Comparison of ENCODE assay signal across 13 cellular contexts in the genomic region with DNA sequence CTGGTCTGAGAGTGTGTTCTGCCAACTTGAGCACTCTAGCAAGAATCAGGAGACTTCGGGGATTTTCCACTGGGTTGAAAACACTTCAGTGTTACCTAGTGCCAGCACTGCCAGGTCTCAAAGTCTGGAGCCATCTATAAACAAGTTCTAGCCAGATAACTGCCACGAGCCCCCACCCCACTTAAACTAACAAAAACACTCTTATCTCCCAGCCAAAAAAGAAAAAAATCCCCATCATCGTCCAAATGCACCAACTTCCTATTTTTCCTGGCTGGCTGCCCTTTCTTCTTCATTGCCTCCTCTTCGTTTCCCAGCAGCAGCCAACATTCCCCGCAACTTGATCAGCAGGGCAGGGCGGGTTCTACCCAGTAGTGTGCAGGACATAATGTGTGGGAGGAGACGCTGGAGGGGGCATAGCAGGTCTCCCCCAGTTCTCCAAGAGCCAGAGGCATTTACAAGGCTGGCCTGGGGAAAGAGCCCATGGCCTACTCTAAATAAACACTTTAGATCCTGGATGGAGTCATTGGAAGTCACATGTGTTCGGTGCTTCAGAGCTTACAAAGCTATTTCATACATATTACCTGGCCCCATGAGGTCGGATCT. TPM values are rescaled to one million over a fixed set of nuclear protein-coding genes. Genes with fewer than 3 reads are reported as not detected.
A peak's percentile ranks its signal among the peaks of the same experiment; 100 is the strongest.
DNase-seq lines count a peak whose midpoint lies in the region; ATAC-seq and TF ChIP-seq lines count a peak whose summit lies in the region.
"Had no signal": no experiment of that assay in that cellular context is flagged by ENCODE, and none has a peak within 500 bp of the region (broad histone marks: within the 10 kb centered on the region; RNA-seq: fewer than 3 reads in every experiment).

No MANE protein-coding gene starts in this region.

- H3K4me1 Mint-ChIP-seq in stimulated activated naive CD8-positive, alpha-beta T cell treated with anti-CD3 and anti-CD28 coated beads, Interleukin-15, amount 100 ng/mL, for 72 hours = no peaks in the 10 kb centered on the region
- H3K4me1 Mint-ChIP-seq: activated B cell treated with CpG ODN at 0.5 μM for 24 hours; CD4-positive, CD25-positive, alpha-beta regulatory T cell; central memory CD8-positive, alpha-beta T cell had no signal

- H3K9me3 ChIP-seq in RWPE2 (ENCODE audit: severe bottlenecking) = no peaks in the 10 kb centered on the region

- ATAC-seq in RWPE2 (ENCODE audit: low read depth) (peak; percentile 64), HG03342 (IDR thresholded peaks at IDR 0.05; ENCODE audit: unreplicated experiment) (no peak)
- ATAC-seq in stimulated activated naive CD8-positive, alpha-beta T cell treated with anti-CD3 and anti-CD28 coated beads, Interleukin-15, amount 100 ng/mL, for 72 hours = no peak

- TF ChIP-seq CTCF in HFF-Myc (IDR thresholded peaks at IDR 0.05; ENCODE audit: low read depth, low read length, missing control alignments) (no peak), RWPE2 (IDR thresholded peaks at IDR 0.05; ENCODE audit: poor library complexity, severe bottlenecking) (no peak)

- H3K27me3 ChIP-seq in RWPE2 (ENCODE audit: insufficient read depth, poor library complexity, severe bottlenecking) = no peaks in the 10 kb centered on the region

- H3K27ac Mint-ChIP-seq in stimulated activated naive CD8-positive, alpha-beta T cell treated with anti-CD3 and anti-CD28 coated beads, Interleukin-15, amount 100 ng/mL, for 72 hours = no peak overlapping the region
- H3K27ac Mint-ChIP-seq: activated B cell treated with CpG ODN at 0.5 μM for 24 hours; CD4-positive, CD25-positive, alpha-beta regulatory T cell had no signal

- H3K4me3 Mint-ChIP-seq in stimulated activated naive CD8-positive, alpha-beta T cell treated with anti-CD3 and anti-CD28 coated beads, Interleukin-15, amount 100 ng/mL, for 72 hours = no peak overlapping the region
- H3K4me3 Mint-ChIP-seq: activated B cell treated with CpG ODN at 0.5 μM for 24 hours; CD4-positive, CD25-positive, alpha-beta regulatory T cell; central memory CD8-positive, alpha-beta T cell had no signal

- no peaks in the 10 kb centered on the region for H3K36me3 ChIP-seq in RWPE2 (ENCODE audit: low read depth)

- H3K27me3 Mint-ChIP-seq in stimulated activated naive CD8-positive, alpha-beta T cell treated with anti-CD3 and anti-CD28 coated beads, Interleukin-15, amount 100 ng/mL, for 72 hours = peaks cover 33% of the 10 kb centered on the region

- no peak overlapping the region for H3K4me3 ChIP-seq in HFF-Myc (replicated peaks; ENCODE audit: low read depth, low read length)
- H3K4me3 ChIP-seq in RWPE2 (ENCODE audit: severe bottlenecking) = no peak overlapping the region

- H3K4me1 ChIP-seq in RWPE2 (ENCODE audit: insufficient read depth, poor library complexity, severe bottlenecking) = peaks cover 23% of the 10 kb centered on the region

- DNase-seq in HFF-Myc (ENCODE audit: extremely low read depth, low read depth) = peak; percentile 27
- DNase-seq in RWPE2 (ENCODE audit: low spot score) = no peak
- DNase-seq in fibroblast of the conjunctiva (ENCODE audit: low read depth) = peak; percentile 23
- peak; percentile 88 for DNase-seq in renal cortical epithelial cell (ENCODE audit: low read depth)
- DNase-seq in AML-193 (lab: John Stamatoyannopoulos, UW) = no peak
- no peak for DNase-seq in activated CD4-positive, alpha-beta T cell treated with anti-CD3 and anti-CD28 coated beads, Interleukin-2, amount 50 U/mL, for 48 hours
- DNase-seq in stimulated activated naive CD8-positive, alpha-beta T cell treated with anti-CD3 and anti-CD28 coated beads, Interleukin-15, amount 100 ng/mL, for 72 hours = no peak
- DNase-seq: activated B cell treated with CpG ODN at 0.5 μM for 24 hours; CD4-positive, CD25-positive, alpha-beta regulatory T cell; NCI-H2171 treated with DMSO at 0.1 percent for 48 hours; SHP77 had no signal

- H3K9me3 Mint-ChIP-seq in stimulated activated naive CD8-positive, alpha-beta T cell treated with anti-CD3 and anti-CD28 coated beads, Interleukin-15, amount 100 ng/mL, for 72 hours = peaks cover 0 to 5% of the 10 kb centered on the region in 2 donors
- H3K9me3 Mint-ChIP-seq: activated B cell treated with CpG ODN at 0.5 μM for 24 hours; central memory CD8-positive, alpha-beta T cell had no signal

- H3K27ac ChIP-seq in RWPE2 (ENCODE audit: poor library complexity, severe bottlenecking) = peak overlapping the region; percentile 16

RNA-seq across cellular contexts. Expression of a gene that starts 29.5 kb away (rescaled TPM):
- 0.17 and 0.70 TPM in 2 replicates for total RNA-seq in renal cortical epithelial cell
- total RNA-seq: activated B cell treated with CpG ODN at 0.5 μM for 24 hours had no signal

Comparison
In these comparisons a context has a peak if more than half of its experiments do, and no peak if none do; other contexts are left out.
1. DNase-seq: peak in HFF-Myc (single experiment), fibroblast of the conjunctiva (single experiment) and renal cortical epithelial cell (single experiment); none in RWPE2 (single experiment), AML-193 (0 of 2), activated CD4-positive, alpha-beta T cell treated with anti-CD3 and anti-CD28 coated beads, Interleukin-2, amount 50 U/mL, for 48 hours (0 of 2) and stimulated activated naive CD8-positive, alpha-beta T cell treated with anti-CD3 and anti-CD28 coated beads, Interleukin-15, amount 100 ng/mL, for 72 hours (0 of 2).